Comparison of ENCODE assay signal across 8 cellular contexts in genomic region chr5:176660860-176661641, GRCh38. TPM values are rescaled to one million over a fixed set of nuclear protein-coding genes. Genes with fewer than 3 reads are reported as not detected.
DNase-seq lines count a peak whose midpoint lies in the region; ATAC-seq, FAIRE-seq and TF ChIP-seq lines count a peak whose summit lies in the region.

No MANE protein-coding gene starts in this region.

- no peak overlapping the region for H3K27ac ChIP-seq in 22Rv1
- H3K27ac ChIP-seq in lower lobe of right lung = no peak overlapping the region

- peaks cover 9% of the 10 kb centered on the region for H3K27me3 ChIP-seq in lower lobe of right lung (ENCODE audit: low read depth)

- peak; percentile 55 for ATAC-seq in HG03135 (IDR thresholded peaks at IDR 0.05; ENCODE audit: unreplicated experiment)
- peak; percentile 79 to 80 for ATAC-seq in lower lobe of right lung

- peak; percentile 96 for TF ChIP-seq CTCF in 22Rv1 (IDR thresholded peaks at IDR 0.05)
- TF ChIP-seq CTCF in lower lobe of right lung (IDR thresholded peaks at IDR 0.05) = peak; percentile 98

- H3K4me1 ChIP-seq in lower lobe of right lung = peaks cover 25% of the 10 kb centered on the region

- FAIRE-seq in GM12891 (lab: Jason Lieb, UNC) = peak; percentile 91

- no peak overlapping the region for H3K4me3 ChIP-seq in lower lobe of right lung

- no peaks in the 10 kb centered on the region for H3K9me3 ChIP-seq in lower lobe of right lung

- intact Hi-C loops in lower lobe of right lung (cut with DNase I) = no loop called here

- peaks cover 16% of the 10 kb centered on the region for H3K36me3 ChIP-seq in lower lobe of right lung

- peak; percentile 96 for DNase-seq in GM12891 (ENCODE audit: insufficient read length, low spot score)
- DNase-seq in NCI-H524 treated with DMSO at 0.1 percent for 48 hours (lab: John Stamatoyannopoulos, UW) = peak; percentile 13
- DNase-seq in activated CD4-positive, alpha-beta T cell treated with anti-CD3 and anti-CD28 coated beads, Interleukin-2, amount 50 U/mL, for 4 hours = peak; percentile 74
- peak; percentile 90 for DNase-seq in dermis blood vessel endothelial cell
- DNase-seq in lower lobe of right lung = peak; percentile 81
- DNase-seq in stimulated activated CD8-positive, alpha-beta memory T cell treated with anti-CD3 and anti-CD28 coated beads, Interleukin-12 subunit alpha, Interleukin-12 subunit beta, amount 100 ng/mL, for 4 hours (ENCODE audit: low read depth) = peak; percentile 63

- TF ChIP-seq POLR2A in GM12891 (IDR thresholded peaks at IDR 0.05; ENCODE audit: low read depth, low read length) = no peak

TF ChIP-seq in GM12891, 5 proteins besides CTCF, POLR2A, EP300 and RAD21:
- TF ChIP-seq PAX5 (IDR thresholded peaks at IDR 0.05; ENCODE audit: insufficient read depth, low read length, severe bottlenecking) = no peak
- TF ChIP-seq SPI1 (IDR thresholded peaks at IDR 0.05; ENCODE audit: low read depth, low read length) = no peak
- TF ChIP-seq TAF1 (IDR thresholded peaks at IDR 0.05; ENCODE audit: low read depth, low read length) = no peak
- 0 out of 2 replicates have a peak, but pooled peaks have one; percentile 21 for TF ChIP-seq POU2F2 (IDR thresholded peaks at IDR 0.05; ENCODE audit: low read depth, low read length)

RNA-seq across cellular contexts. Expression of gene TSPAN17, which starts 13.8 kb away (rescaled TPM):
- 8.9 TPM for polyA plus RNA-seq in GM12891 (2012; ENCODE audit: low read depth, missing spikeins)
- total RNA-seq in dermis blood vessel endothelial cell (51.2 and 53.6 TPM in 2 replicates), lower lobe of right lung (32.3 TPM)

RNA-seq across cellular contexts. Expression of gene EIF4E1B, which starts 30.6 kb away (rescaled TPM):
- polyA plus RNA-seq in GM12891 (2012; ENCODE audit: low read depth, missing spikeins) = not detected
- not detected in 2 replicates for total RNA-seq in dermis blood vessel endothelial cell
- not detected for total RNA-seq in lower lobe of right lung

RNA-seq across cellular contexts. Expression of gene SNCB, which starts 30.7 kb away (rescaled TPM):
- 0.06 TPM for polyA plus RNA-seq in GM12891 (2012; ENCODE audit: low read depth, missing spikeins)
- total RNA-seq in dermis blood vessel endothelial cell (0.84 and 1.4 TPM in 2 replicates), lower lobe of right lung (not detected)

RNA-seq across cellular contexts. Expression of gene GPRIN1, which starts 51.1 kb away (rescaled TPM):
- polyA plus RNA-seq in GM12891 (2012; ENCODE audit: low read depth, missing spikeins) = 1.7 TPM
- total RNA-seq in dermis blood vessel endothelial cell (7.7 and 8.7 TPM in 2 replicates), lower lobe of right lung (1.4 TPM)

Comparison
In these comparisons a context has a peak if more than half of its experiments do, and no peak if none do; other contexts are left out.
1. DNase-seq: peak in every context shown above with its lines; median percentile 96 in GM12891; 90 in dermis blood vessel endothelial cell; 81 in lower lobe of right lung; 74 in activated CD4-positive, alpha-beta T cell treated with anti-CD3 and anti-CD28 coated beads, Interleukin-2, amount 50 U/mL, for 4 hours; 63 in stimulated activated CD8-positive, alpha-beta memory T cell treated with anti-CD3 and anti-CD28 coated beads, Interleukin-12 subunit alpha, Interleukin-12 subunit beta, amount 100 ng/mL, for 4 hours; 13 in NCI-H524 treated with DMSO at 0.1 percent for 48 hours.